In genomic region chr17:66441012-66441703, GRCh38 we compare ENCODE assay signal across 1 cellular context.
TF ChIP-seq lines count a peak whose summit lies in the region.

No MANE protein-coding gene starts in this region.

TF ChIP-seq in GM12878, 131 proteins besides CTCF, POLR2A, EP300 and RAD21 (continued from another document):
- TF ChIP-seq ZBTB40 (IDR thresholded peaks at IDR 0.05; ENCODE audit: borderline replicate concordance) = no peak
- no peak for TF ChIP-seq ZSCAN29 (IDR thresholded peaks at IDR 0.05)
- 0 out of 2 replicates have a peak, but pooled peaks have one; percentile 17 for TF ChIP-seq CHD2 (IDR thresholded peaks at IDR 0.05; ENCODE audit: borderline replicate concordance, low read depth, low read length)
- TF ChIP-seq IKZF2 (IDR thresholded peaks at IDR 0.05) = peak; percentile 90 to 93
- TF ChIP-seq TBL1XR1 (IDR thresholded peaks at IDR 0.05; ENCODE audit: low read depth, low read length) = peak; percentile 41; the same call in 1 of the 2 replicates
- no peak for TF ChIP-seq HDAC2 (IDR thresholded peaks at IDR 0.05)
- TF ChIP-seq ATF2 (IDR thresholded peaks at IDR 0.05; ENCODE audit: low read length) = peak; percentile 52
- TF ChIP-seq ZBED1 (IDR thresholded peaks at IDR 0.05; ENCODE audit: borderline replicate concordance) = no peak
- TF ChIP-seq NFIC (IDR thresholded peaks at IDR 0.05; ENCODE audit: low read depth, low read length) = peak; percentile 43; the same call in 1 of the 2 replicates
- no peak for TF ChIP-seq NR2C2 (IDR thresholded peaks at IDR 0.05; ENCODE audit: borderline replicate concordance, control insufficient read depth, insufficient read length, low read depth)
- 0 out of 2 replicates have a peak, but pooled peaks have one; percentile 21 for TF ChIP-seq TCF12 (IDR thresholded peaks at IDR 0.05; ENCODE audit: low read depth, low read length)
- no peak for TF ChIP-seq SUPT20H (IDR thresholded peaks at IDR 0.05; ENCODE audit: borderline replicate concordance, control insufficient read depth, low read depth, low read length)
- peak; percentile 70 for TF ChIP-seq SKIL (IDR thresholded peaks at IDR 0.05; ENCODE audit: low read depth, poor library complexity, severe bottlenecking)
- peak; percentile 15; the same call in 1 of the 2 replicates for TF ChIP-seq CBX5 (IDR thresholded peaks at IDR 0.05; ENCODE audit: low read depth)
- peak; percentile 57 for TF ChIP-seq EED (IDR thresholded peaks at IDR 0.05; ENCODE audit: low read depth)
- TF ChIP-seq RELB (IDR thresholded peaks at IDR 0.05; ENCODE audit: low read depth) = peak; percentile 90
TF ChIP-seq in GM12878: peak in this region for 22.
